ENCODE assay signal across 3 cellular contexts in genomic region chr1:1494311-1494710, GRCh38. TPM values are rescaled to one million over a fixed set of nuclear protein-coding genes. Genes with fewer than 3 reads are reported as not detected.
"Had no signal": no experiment of that assay in that cellular context is flagged by ENCODE, and none has a peak within 500 bp of the region (broad histone marks: within the 10 kb centered on the region; RNA-seq: fewer than 3 reads in every experiment).

No MANE protein-coding gene starts in this region.

RNA-seq across cellular contexts. Expression of gene ATAD3C, which starts 44.8 kb away (rescaled TPM):
- total RNA-seq: myocyte had no signal

RNA-seq across cellular contexts. Expression of gene TMEM240, which starts 46.1 kb away (rescaled TPM):
- total RNA-seq: mononuclear cell, myocyte had no signal
- polyA plus RNA-seq: immature natural killer cell had no signal

RNA-seq across cellular contexts. Expression of gene VWA1, which starts 58.8 kb away (rescaled TPM):
- polyA plus RNA-seq: immature natural killer cell had no signal
